Comparison of ENCODE assay signal across 8 cellular contexts in genomic region chr15:68187559-68187958, GRCh38. TPM values are rescaled to one million over a fixed set of nuclear protein-coding genes. Genes with fewer than 3 reads are reported as not detected.
A peak's percentile ranks its signal among the peaks of the same experiment; 100 is the strongest.
DNase-seq lines count a peak whose midpoint lies in the region; ATAC-seq lines count a peak whose summit lies in the region.

No MANE protein-coding gene starts in this region.

- DNase-seq in Daoy (ENCODE audit: low read depth) (peak; percentile 24), RPMI8226 (peak; percentile 27), fibroblast of gingiva (ENCODE audit: low read depth) (peak; percentile 86), NCI-H510A treated with DMSO at 0.1 percent for 48 hours (lab: John Stamatoyannopoulos, UW) (no peak), T1000 (lab: John Stamatoyannopoulos, UW) (no peak)
- DNase-seq in stimulated activated CD4-positive, alpha-beta T cell treated with anti-CD3 and anti-CD28 coated beads, Interleukin-4, amount 100 ng/mL, for 24 hours, result no peak

- peaks cover 10% of the 10 kb centered on the region for H3K36me3 ChIP-seq in rectal smooth muscle tissue (ENCODE audit: control insufficient read depth, insufficient read depth, low read length)

- no peak for ATAC-seq in GM19328 (IDR thresholded peaks at IDR 0.05; ENCODE audit: unreplicated experiment)

- H3K4me3 ChIP-seq in rectal smooth muscle tissue (ENCODE audit: low read length), result peak overlapping the region; percentile 23

- H3K9ac ChIP-seq in rectal smooth muscle tissue (ENCODE audit: low read length), result no peak overlapping the region

- peak overlapping the region; percentile 82 for H3K27ac ChIP-seq in rectal smooth muscle tissue (ENCODE audit: low read depth, low read length)

- no peaks in the 10 kb centered on the region for H3K27me3 ChIP-seq in rectal smooth muscle tissue (ENCODE audit: control insufficient read depth, insufficient read depth, low read length)

- peaks cover 20% of the 10 kb centered on the region for H3K4me1 ChIP-seq in rectal smooth muscle tissue (ENCODE audit: control insufficient read depth, insufficient read depth, low read length)

RNA-seq across cellular contexts. Expression of gene CALML4, which starts 17.6 kb away (rescaled TPM):
- total RNA-seq in Daoy (2014; rRNA removed; shearing (Covaris generic)), result 2.3 and 4.2 TPM in 2 replicates

RNA-seq across cellular contexts. Expression of gene CLN6, which starts 42.0 kb away (rescaled TPM):
- 10.0 and 17.6 TPM in 2 replicates for total RNA-seq in Daoy (2014; rRNA removed; shearing (Covaris generic))

Comparison
In these comparisons a context has a peak if more than half of its experiments do, and no peak if none do; other contexts are left out.
1. DNase-seq: peak in Daoy (single experiment), RPMI8226 (single experiment) and fibroblast of gingiva (single experiment); none in stimulated activated CD4-positive, alpha-beta T cell treated with anti-CD3 and anti-CD28 coated beads, Interleukin-4, amount 100 ng/mL, for 24 hours (single experiment), NCI-H510A treated with DMSO at 0.1 percent for 48 hours (single experiment) and T1000 (single experiment).